ENCODE assay signal across 15 cellular contexts in the genomic region with DNA sequence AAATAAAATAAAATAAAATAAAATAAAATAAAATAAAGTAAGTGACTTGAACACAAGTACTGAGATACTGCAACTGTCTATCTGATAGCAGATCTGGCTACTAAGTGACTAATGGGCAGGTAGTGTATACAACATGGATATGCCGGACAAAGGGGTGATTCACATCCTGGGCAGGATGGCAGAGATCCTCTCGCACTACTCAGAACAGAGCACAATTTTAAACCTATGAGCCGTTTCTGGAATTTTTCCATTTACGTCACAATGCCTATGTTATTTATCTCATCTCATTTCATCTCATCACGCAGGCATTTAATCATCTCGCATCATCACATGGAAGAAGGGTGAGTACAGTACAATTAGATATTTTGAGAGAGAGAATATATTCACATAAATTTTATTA.
DNase-seq lines count a peak whose midpoint lies in the region; ATAC-seq and TF ChIP-seq lines count a peak whose summit lies in the region.
"Had no signal": no experiment of that assay in that cellular context is flagged by ENCODE, and none has a peak within 500 bp of the region (broad histone marks: within the 10 kb centered on the region; RNA-seq: fewer than 3 reads in every experiment).

No MANE protein-coding gene starts in this region.

- no peak for ATAC-seq in mucosa of descending colon
- ATAC-seq in GM18502 (IDR thresholded peaks at IDR 0.05; ENCODE audit: poor library complexity, unreplicated experiment) = no peak
- ATAC-seq: heart left ventricle; naive thymus-derived CD8-positive, alpha-beta T cell; stimulated activated naive B cell treated with anti-CD40 and anti-IgM and Interleukin-4, amounts not matched to agents 10 μg/mL and 1 μg/mL and 100 μg/mL, for 72 hours had no signal

- no peaks in the 10 kb centered on the region for H3K9me3 ChIP-seq in PC-9 (ENCODE audit: insufficient read depth, low read depth)
- no peaks in the 10 kb centered on the region for H3K9me3 ChIP-seq in mucosa of descending colon
- H3K9me3 ChIP-seq: BLaER1, heart left ventricle had no signal

- H3K36me3 ChIP-seq in PC-9 (ENCODE audit: low read depth) (no peaks in the 10 kb centered on the region), mucosa of descending colon (ENCODE audit: low read depth) (no peaks in the 10 kb centered on the region)
- H3K36me3 ChIP-seq: BLaER1, heart left ventricle had no signal

- peak; percentile 94 for DNase-seq in EL
- peak; percentile 22 to 45 for DNase-seq in PC-9
- peak; percentile 41 to 81 for DNase-seq in cardiac fibroblast (ENCODE audit: low read depth in 2 of 2)
- peak; percentile 94 for DNase-seq in kidney tubule cell (ENCODE audit: low spot score)
- no peak for DNase-seq in mucosa of descending colon
- no peak for DNase-seq in activated T-cell treated with anti-CD3 and anti-CD28 coated beads, Interleukin-2, amount 50 U/mL, for 1 hour
- no peak for DNase-seq in DMS153 treated with DMSO at 0.1 percent for 48 hours (lab: John Stamatoyannopoulos, UW; ENCODE audit: unreplicated experiment)
- DNase-seq: activated CD4-positive, CD25-positive, alpha-beta regulatory T cell; dorsolateral prefrontal cortex; heart left ventricle; naive thymus-derived CD8-positive, alpha-beta T cell; NCI-H2081 treated with DMSO at 0.1 percent for 48 hours; stimulated activated naive B cell treated with anti-CD40 and anti-IgM and Interleukin-4, amounts not matched to agents 10 μg/mL and 1 μg/mL and 100 μg/mL, for 72 hours had no signal

- H3K27ac ChIP-seq in PC-9 = no peak overlapping the region
- H3K27ac ChIP-seq: BLaER1, dorsolateral prefrontal cortex, heart left ventricle had no signal

- H3F3A ChIP-seq in PC-9 (ENCODE audit: insufficient read depth, low read depth) = no peaks in the 10 kb centered on the region

- intact Hi-C loops in PC-9 (cut with micrococcal nuclease; ENCODE audit: unreplicated experiment) (no loop called here), mucosa of descending colon (cut with DNase I, micrococcal nuclease) (no loop called here)

- H3K4me1 ChIP-seq in PC-9 (replicated peaks; ENCODE audit: insufficient read depth) (no peaks in the 10 kb centered on the region), mucosa of descending colon (ENCODE audit: low read depth) (no peaks in the 10 kb centered on the region)
- H3K4me1 ChIP-seq: heart left ventricle had no signal

- BruUV-seq in PC-9 (replicated peaks; lab: Mats Ljungman, UMichigan) = no TSS peak

- H4K20me1 ChIP-seq in PC-9 (ENCODE audit: insufficient read depth) = no peaks in the 10 kb centered on the region
- H4K20me1 ChIP-seq: BLaER1 had no signal

- H3K4me2 ChIP-seq in PC-9 = no peak overlapping the region
- H3K4me2 ChIP-seq: BLaER1 had no signal

- CTCF ChIA-PET in PC-9 (lab: Charles Lee) = no interaction called here

- no peak for TF ChIP-seq CTCF in PC-9 (conservative IDR thresholded peaks at IDR 0.05)
- TF ChIP-seq CTCF in cardiac fibroblast (IDR thresholded peaks at IDR 0.05; ENCODE audit: low read depth, low read length) = no peak
- no peak for TF ChIP-seq CTCF in mucosa of descending colon (IDR thresholded peaks at IDR 0.05)

- H3K4me3 ChIP-seq in PC-9 (no peak overlapping the region), cardiac fibroblast (replicated peaks in 1 of 2; ENCODE audit: low read depth in 2 of 2, low read length in 2 of 2) (no peak overlapping the region), mucosa of descending colon (no peak overlapping the region)
- H3K4me3 ChIP-seq: BLaER1, dorsolateral prefrontal cortex, heart left ventricle had no signal

- no peaks in the 10 kb centered on the region for H3K79me2 ChIP-seq in PC-9 (ENCODE audit: low read depth)

- POLR2A ChIA-PET in PC-9 (lab: Charles Lee; ENCODE audit: unreplicated experiment) = no interaction called here

- no peak overlapping the region for H2AFZ ChIP-seq in PC-9

- H3K27me3 ChIP-seq in PC-9 (ENCODE audit: insufficient read depth, low read depth) = no peaks in the 10 kb centered on the region
- H3K27me3 ChIP-seq: BLaER1 had no signal

- no peaks in the 10 kb centered on the region for H3K9me2 ChIP-seq in PC-9 (ENCODE audit: insufficient read depth)

Comparison
In these comparisons a context has a peak if more than half of its experiments do, and no peak if none do; other contexts are left out.
1. DNase-seq: peak in EL (single experiment), PC-9 (2 of 2), cardiac fibroblast (2 of 2) and kidney tubule cell (single experiment); none in mucosa of descending colon (0 of 3), activated T-cell treated with anti-CD3 and anti-CD28 coated beads, Interleukin-2, amount 50 U/mL, for 1 hour (single experiment) and DMS153 treated with DMSO at 0.1 percent for 48 hours (single experiment).